ENCODE assay signal across 14 cellular contexts in the genomic region with DNA sequence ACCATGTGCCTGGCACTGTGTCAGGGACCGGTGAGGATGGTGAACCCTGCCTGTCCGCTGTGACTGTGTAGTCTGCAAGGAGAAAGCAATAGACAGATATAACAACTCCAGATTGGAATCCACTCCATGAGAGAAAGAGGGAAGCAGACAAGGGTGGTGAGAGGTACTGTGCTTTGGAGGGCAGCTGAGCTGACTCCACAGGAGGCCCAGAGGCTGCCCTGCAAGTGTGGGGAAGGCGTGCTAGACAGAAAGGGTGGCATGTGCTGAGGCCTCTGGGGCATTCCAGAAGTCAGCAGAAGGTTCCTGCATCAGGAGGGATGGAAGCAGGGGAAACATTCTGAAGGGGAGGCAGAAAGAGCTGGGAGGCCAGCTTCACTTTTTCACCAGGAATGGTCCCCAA. TPM values are rescaled to one million over a fixed set of nuclear protein-coding genes. Genes with fewer than 3 reads are reported as not detected.
"Had no signal": no experiment of that assay in that cellular context is flagged by ENCODE, and none has a peak within 500 bp of the region (broad histone marks: within the 10 kb centered on the region; RNA-seq: fewer than 3 reads in every experiment).

No MANE protein-coding gene starts in this region.

- H3K27me3 ChIP-seq: tibial nerve had no signal

- H3K4me1 Mint-ChIP-seq: stimulated activated naive B cell treated with anti-CD40 and anti-IgM and Interleukin-4, amounts not matched to agents 10 μg/mL and 1 μg/mL and 100 μg/mL, for 72 hours; T-cell had no signal

- H3K4me1 ChIP-seq: gastrocnemius medialis, heart right ventricle, tibial nerve had no signal

- ATAC-seq: activated CD8-positive, alpha-beta T cell treated with anti-CD3 and anti-CD28 coated beads, Interleukin-2, amount 10 ng/mL, durations not matched to agents 7 days and 5 days; gastrocnemius medialis; left lobe of liver; stimulated activated naive B cell treated with anti-CD40 and anti-IgM and Interleukin-4, amounts not matched to agents 10 μg/mL and 1 μg/mL and 100 μg/mL, for 72 hours; T-cell had no signal

- H3K9me3 ChIP-seq: gastrocnemius medialis, heart right ventricle, tibial nerve had no signal

- H3K4me3 ChIP-seq: gastrocnemius medialis, heart right ventricle, tibial nerve had no signal

- H3K9me3 Mint-ChIP-seq: activated T-helper 1 cell treated with anti-CD3 and anti-CD28 coated beads, Interleukin-12 subunit alpha, Interleukin-12 subunit beta, Interleukin-2, Interleukin-4 antibody, amounts not matched to agents 30 ng/mL and 10 ng/mL and 1 ng/mL, durations not matched to agents 14 hours and 24 hours and 36 hours; stimulated activated naive B cell treated with anti-CD40 and anti-IgM and Interleukin-4, amounts not matched to agents 10 μg/mL and 1 μg/mL and 100 μg/mL, for 72 hours; T-cell had no signal

- H3K4me3 Mint-ChIP-seq: activated CD8-positive, alpha-beta T cell treated with anti-CD3 and anti-CD28 coated beads, Interleukin-2, amount 10 ng/mL, durations not matched to agents 7 days and 5 days; activated T-helper 1 cell treated with anti-CD3 and anti-CD28 coated beads, Interleukin-12 subunit alpha, Interleukin-12 subunit beta, Interleukin-2, Interleukin-4 antibody, amounts not matched to agents 30 ng/mL and 10 ng/mL and 1 ng/mL, durations not matched to agents 14 hours and 24 hours and 36 hours; stimulated activated naive B cell treated with anti-CD40 and anti-IgM and Interleukin-4, amounts not matched to agents 10 μg/mL and 1 μg/mL and 100 μg/mL, for 72 hours; T-cell had no signal

- H3K36me3 ChIP-seq: gastrocnemius medialis, heart right ventricle, tibial nerve had no signal

- H3K36me3 Mint-ChIP-seq: stimulated activated naive B cell treated with anti-CD40 and anti-IgM and Interleukin-4, amounts not matched to agents 10 μg/mL and 1 μg/mL and 100 μg/mL, for 72 hours; T-cell had no signal

- H3K27ac Mint-ChIP-seq: activated CD8-positive, alpha-beta T cell treated with anti-CD3 and anti-CD28 coated beads, Interleukin-2, amount 10 ng/mL, durations not matched to agents 7 days and 5 days; activated T-helper 1 cell treated with anti-CD3 and anti-CD28 coated beads, Interleukin-12 subunit alpha, Interleukin-12 subunit beta, Interleukin-2, Interleukin-4 antibody, amounts not matched to agents 30 ng/mL and 10 ng/mL and 1 ng/mL, durations not matched to agents 14 hours and 24 hours and 36 hours; stimulated activated naive B cell treated with anti-CD40 and anti-IgM and Interleukin-4, amounts not matched to agents 10 μg/mL and 1 μg/mL and 100 μg/mL, for 72 hours; T-cell had no signal

- H3K27ac ChIP-seq: epithelial cell of prostate, gastrocnemius medialis, heart right ventricle, tibial nerve had no signal

- DNase-seq: activated CD4-positive, alpha-beta T cell treated with anti-CD3 and anti-CD28 coated beads for 4 hours; activated CD8-positive, alpha-beta T cell treated with anti-CD3 and anti-CD28 coated beads, Interleukin-2, amount 10 ng/mL, durations not matched to agents 7 days and 5 days; activated naive CD4-positive, alpha-beta T cell; central memory CD4-positive, alpha-beta T cell; cortex of kidney; effector CD8-positive, alpha-beta T cell; gastrocnemius medialis; heart right ventricle; stimulated activated naive B cell treated with anti-CD40 and anti-IgM and Interleukin-4, amounts not matched to agents 10 μg/mL and 1 μg/mL and 100 μg/mL, for 72 hours; T-cell had no signal

RNA-seq across cellular contexts. Expression of a gene that starts 39.3 kb away (rescaled TPM):
- total RNA-seq: activated CD8-positive, alpha-beta T cell treated with anti-CD3 and anti-CD28 coated beads, Interleukin-2, amount 10 ng/mL, durations not matched to agents 7 days and 5 days; activated T-helper 1 cell treated with anti-CD3 and anti-CD28 coated beads, Interleukin-12 subunit alpha, Interleukin-12 subunit beta, Interleukin-2, Interleukin-4 antibody, amounts not matched to agents 30 ng/mL and 10 ng/mL and 1 ng/mL, durations not matched to agents 14 hours and 24 hours and 36 hours; T-cell had no signal
